In the genomic region with DNA sequence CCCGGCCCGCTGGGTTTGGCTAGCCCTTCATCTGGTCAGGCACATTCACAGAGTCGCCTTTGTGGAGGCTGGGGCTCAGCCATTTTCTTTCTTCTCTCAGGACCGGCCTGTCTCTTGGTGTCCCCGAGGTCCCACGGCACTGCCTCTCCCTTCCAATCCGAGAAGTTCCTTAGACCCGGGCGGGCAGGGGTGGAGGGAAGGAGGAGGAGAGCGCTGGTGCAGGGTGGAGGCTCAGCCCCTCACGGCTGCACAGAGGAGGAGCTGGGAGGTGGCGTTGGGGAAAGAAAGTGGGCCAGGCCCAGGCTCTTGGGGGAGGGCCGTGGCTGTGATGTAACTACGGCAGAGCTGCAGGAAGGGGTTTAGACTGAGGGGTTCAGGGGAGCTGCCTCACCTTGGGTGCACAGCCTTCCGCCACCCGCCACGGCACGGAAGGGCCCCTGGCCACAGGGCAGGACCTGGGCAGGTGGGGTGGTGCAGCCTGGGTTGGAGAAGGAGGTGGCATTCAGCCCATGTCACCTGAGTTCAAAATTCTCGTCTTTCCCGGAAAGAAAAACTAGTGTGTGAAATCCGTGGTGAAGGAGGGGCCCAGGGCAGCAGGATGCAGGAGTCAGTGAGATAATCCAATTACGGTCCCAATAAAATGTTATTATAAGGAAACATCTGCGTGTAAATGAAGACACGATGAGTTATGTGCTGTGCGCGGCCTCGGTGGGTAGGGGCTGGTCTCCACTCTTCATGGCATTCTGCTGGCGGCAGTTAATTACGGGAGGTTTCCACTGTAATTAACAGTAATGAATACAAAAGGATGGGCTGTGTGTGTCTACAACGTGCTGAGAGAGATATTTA, we compare ENCODE assay signal across 9 cellular contexts. TPM values are rescaled to one million over a fixed set of nuclear protein-coding genes. Genes with fewer than 3 reads are reported as not detected.
DNase-seq lines count a peak whose midpoint lies in the region; ATAC-seq and TF ChIP-seq lines count a peak whose summit lies in the region.
"Had no signal": no experiment of that assay in that cellular context is flagged by ENCODE, and none has a peak within 500 bp of the region (broad histone marks: within the 10 kb centered on the region; RNA-seq: fewer than 3 reads in every experiment).

No MANE protein-coding gene starts in this region.

- peaks cover 2% of the 10 kb centered on the region for H3K9me3 Mint-ChIP-seq in endodermal cell

- TF ChIP-seq RAD21 in SK-N-SH (IDR thresholded peaks at IDR 0.05; ENCODE audit: low read length), result no peak

- no peak overlapping the region for H3K4me2 ChIP-seq in SK-N-SH

- TF ChIP-seq CTCF in SK-N-SH (IDR thresholded peaks at IDR 0.05) (no peak), endodermal cell (conservative IDR thresholded peaks at IDR 0.05) (no peak)

- TF ChIP-seq EP300 in SK-N-SH (IDR thresholded peaks at IDR 0.05; ENCODE audit: borderline replicate concordance in 1 of 2, low read depth in 1 of 2, low read length in 1 of 2), result no peak

- H3K4me3 ChIP-seq in SK-N-SH (ENCODE audit: low read depth in 2 of 2, low read length in 1 of 2), result peak overlapping the region in 1 of 2 experiments; percentile 49; a peak in 2 of 4 replicates
- peak overlapping the region; percentile 76 for H3K4me3 ChIP-seq in endodermal cell (ENCODE audit: low read length)
- H3K4me3 ChIP-seq: GM12878 had no signal

- POLR2A ChIA-PET in SK-N-SH (lab: Yijun Ruan, JAX), result interaction anchor here (0.6 kb wide), 1 partner anchor 10 kb away, joined by 3 read pairs; no protein-coding TSS in a partner anchor

- no peaks in the 10 kb centered on the region for H3K36me3 ChIP-seq in SK-N-SH (replicated peaks in 1 of 2; ENCODE audit: control insufficient read depth in 1 of 2, insufficient read depth in 2 of 2, low read length in 1 of 2)
- H3K36me3 ChIP-seq in endodermal cell (ENCODE audit: control insufficient read depth, insufficient read depth, low read length), result no peaks in the 10 kb centered on the region

- no peaks in the 10 kb centered on the region for H3F3A ChIP-seq in SK-N-SH (replicated peaks; ENCODE audit: insufficient read depth)

- WGBS in SK-N-SH (ENCODE audit: low lambda C conversion rate), result 16% methylated on average over 23 of the region's 30 CpGs
- 69 to 73% methylated on average over 17 to 30 of the region's 30 CpGs for WGBS in endodermal cell (ENCODE audit: insufficient coverage in 1 of 2, insufficient read length in 1 of 2), 2 experiments

- peak overlapping the region in 1 of 2 experiments; percentile 80; a peak in 2 of 4 replicates for H3K27ac ChIP-seq in SK-N-SH (ENCODE audit: low read depth in 2 of 2, low read length in 1 of 2)
- H3K27ac ChIP-seq in endodermal cell (ENCODE audit: low read depth, low read length), result peak overlapping the region; percentile 83

- DNase-seq in SK-N-SH, result peak; percentile 67
- peak; percentile 88 for DNase-seq in NCI-H2227 (lab: John Stamatoyannopoulos, UW; ENCODE audit: unreplicated experiment)
- peak; percentile 75 for DNase-seq in endodermal cell
- peak; percentile 57 for DNase-seq in pons (ENCODE audit: low spot score)
- no peak for DNase-seq in midbrain (lab: John Stamatoyannopoulos, UW)

- ATAC-seq in SK-N-SH treated with all-trans-retinoic acid at 6 μM for 48 hours (no peak), HG03139 (IDR thresholded peaks at IDR 0.05; ENCODE audit: unreplicated experiment) (no peak), HG03196 (IDR thresholded peaks at IDR 0.05; ENCODE audit: unreplicated experiment) (no peak)
- ATAC-seq: GM12878 had no signal

- H3K4me1 Mint-ChIP-seq in endodermal cell, result no peaks in the 10 kb centered on the region

- H3K9ac ChIP-seq in SK-N-SH, result no peak overlapping the region
- H3K9ac ChIP-seq in endodermal cell (ENCODE audit: extremely low read depth, low read length, poor library complexity, severe bottlenecking), result no peak overlapping the region

- peak overlapping the region; percentile 48 for H3K4me3 Mint-ChIP-seq in endodermal cell

- H3K27ac Mint-ChIP-seq in endodermal cell, result no peak overlapping the region

- H3K4me1 ChIP-seq in SK-N-SH (ENCODE audit: control insufficient read depth in 1 of 2, insufficient read depth in 2 of 2, low read depth in 1 of 2, low read length in 1 of 2) (peaks cover 0 to 53% of the 10 kb centered on the region in 2 experiments; a peak in 1 of 4 replicates), endodermal cell (ENCODE audit: control insufficient read depth, insufficient read depth, low read length) (peaks cover 6% of the 10 kb centered on the region)

- H3K9me3 ChIP-seq in SK-N-SH (no peaks in the 10 kb centered on the region), endodermal cell (ENCODE audit: control insufficient read depth, low read length) (no peaks in the 10 kb centered on the region)

- H3K79me2 ChIP-seq in SK-N-SH (ENCODE audit: insufficient read depth), result no peaks in the 10 kb centered on the region

- no peak overlapping the region for H2AFZ ChIP-seq in SK-N-SH (ENCODE audit: low read depth)

- no peaks in the 10 kb centered on the region for H3K36me3 Mint-ChIP-seq in endodermal cell (ENCODE audit: low read depth)

- H3K27me3 Mint-ChIP-seq in endodermal cell (ENCODE audit: insufficient read depth), result peaks cover 35% of the 10 kb centered on the region

- no peaks in the 10 kb centered on the region for H4K20me1 ChIP-seq in SK-N-SH (ENCODE audit: insufficient read depth)

- H3K9me2 ChIP-seq in SK-N-SH, result no peaks in the 10 kb centered on the region

- peaks cover 21% of the 10 kb centered on the region for H3K27me3 ChIP-seq in SK-N-SH (ENCODE audit: insufficient read depth)
- H3K27me3 ChIP-seq in endodermal cell (ENCODE audit: control insufficient read depth, insufficient read depth, low read length, poor library complexity, severe bottlenecking), result peaks cover 25% of the 10 kb centered on the region

- CTCF ChIA-PET in SK-N-SH (lab: Yijun Ruan, JAX), result interaction anchor here (0.6 to 2.4 kb wide), 6 partner anchors 11 to 155 kb away, joined by 3 to 6 read pairs (median 3); no protein-coding TSS in a partner anchor

TF ChIP-seq in SK-N-SH, 30 proteins besides CTCF, POLR2A, EP300 and RAD21 (continues in another document):
- TF ChIP-seq SIN3A (IDR thresholded peaks at IDR 0.05; ENCODE audit: borderline replicate concordance, low read depth, low read length) (no peak), GATA2 (CRISPR knock-in tag; IDR thresholded peaks at IDR 0.05) (no peak), MXI1 (IDR thresholded peaks at IDR 0.05; ENCODE audit: low read depth, low read length) (no peak), MAX (IDR thresholded peaks at IDR 0.05; ENCODE audit: low read depth) (no peak), ELF1 (IDR thresholded peaks at IDR 0.05) (no peak), JUND (IDR thresholded peaks at IDR 0.05) (no peak), NFIC (IDR thresholded peaks at IDR 0.05; ENCODE audit: borderline replicate concordance) (no peak), RFX5 (IDR thresholded peaks at IDR 0.05; ENCODE audit: low read length) (no peak), TEAD4 (IDR thresholded peaks at IDR 0.05; ENCODE audit: borderline replicate concordance, insufficient read depth) (no peak), POLR2AphosphoS5 (IDR thresholded peaks at IDR 0.05; ENCODE audit: low read depth, low read length) (no peak)
- TF ChIP-seq, protein P1, sequence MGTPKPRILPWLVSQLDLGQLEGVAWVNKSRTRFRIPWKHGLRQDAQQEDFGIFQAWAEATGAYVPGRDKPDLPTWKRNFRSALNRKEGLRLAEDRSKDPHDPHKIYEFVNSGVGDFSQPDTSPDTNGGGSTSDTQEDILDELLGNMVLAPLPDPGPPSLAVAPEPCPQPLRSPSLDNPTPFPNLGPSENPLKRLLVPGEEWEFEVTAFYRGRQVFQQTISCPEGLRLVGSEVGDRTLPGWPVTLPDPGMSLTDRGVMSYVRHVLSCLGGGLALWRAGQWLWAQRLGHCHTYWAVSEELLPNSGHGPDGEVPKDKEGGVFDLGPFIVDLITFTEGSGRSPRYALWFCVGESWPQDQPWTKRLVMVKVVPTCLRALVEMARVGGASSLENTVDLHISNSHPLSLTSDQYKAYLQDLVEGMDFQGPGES (IDR thresholded peaks at IDR 0.05; ENCODE audit: low read depth, low read length), result no peak

TF ChIP-seq in SK-N-SH treated with all-trans-retinoic acid at 6 μM for 48 hours, 23 proteins besides CTCF, POLR2A, EP300 and RAD21 (continues in another document):
- TF ChIP-seq, protein P2, sequence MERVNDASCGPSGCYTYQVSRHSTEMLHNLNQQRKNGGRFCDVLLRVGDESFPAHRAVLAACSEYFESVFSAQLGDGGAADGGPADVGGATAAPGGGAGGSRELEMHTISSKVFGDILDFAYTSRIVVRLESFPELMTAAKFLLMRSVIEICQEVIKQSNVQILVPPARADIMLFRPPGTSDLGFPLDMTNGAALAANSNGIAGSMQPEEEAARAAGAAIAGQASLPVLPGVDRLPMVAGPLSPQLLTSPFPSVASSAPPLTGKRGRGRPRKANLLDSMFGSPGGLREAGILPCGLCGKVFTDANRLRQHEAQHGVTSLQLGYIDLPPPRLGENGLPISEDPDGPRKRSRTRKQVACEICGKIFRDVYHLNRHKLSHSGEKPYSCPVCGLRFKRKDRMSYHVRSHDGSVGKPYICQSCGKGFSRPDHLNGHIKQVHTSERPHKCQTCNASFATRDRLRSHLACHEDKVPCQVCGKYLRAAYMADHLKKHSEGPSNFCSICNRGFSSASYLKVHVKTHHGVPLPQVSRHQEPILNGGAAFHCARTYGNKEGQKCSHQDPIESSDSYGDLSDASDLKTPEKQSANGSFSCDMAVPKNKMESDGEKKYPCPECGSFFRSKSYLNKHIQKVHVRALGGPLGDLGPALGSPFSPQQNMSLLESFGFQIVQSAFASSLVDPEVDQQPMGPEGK (CRISPR knock-in tag; IDR thresholded peaks at IDR 0.05; ENCODE audit: borderline replicate concordance), result no peak
- no peak for TF ChIP-seq TOX (CRISPR knock-in tag; IDR thresholded peaks at IDR 0.05; ENCODE audit: borderline replicate concordance)

RNA-seq across cellular contexts. Expression of gene BRSK2, which starts 1.7 kb away (rescaled TPM):
- polyA plus RNA-seq in SK-N-SH (2012; rRNA removed), result 0.64 and 0.80 TPM in 2 replicates
- polyA plus RNA-seq in SK-N-SH (2012; cell fraction: cytosol; rRNA removed), result 0.26 and 0.68 TPM in 2 replicates
- polyA plus RNA-seq in SK-N-SH (2012; cell fraction: nucleus; rRNA removed), result 1.1 and 3.0 TPM in 2 replicates
- 10 to 100 TPM in 1 of 2 donors, 1 to 10 TPM in 1; 9.4 to 10.3 TPM for total RNA-seq in endodermal cell
- 43.7 TPM for polyA plus RNA-seq in endodermal cell (2013, experiment 1 of 2)
- polyA plus RNA-seq in endodermal cell (2013, experiment 2 of 2), result 37.6 TPM
- polyA plus RNA-seq: GM12878 had no signal
